ENCODE assay signal across 12 cellular contexts in genomic region chr9:224540-225520, GRCh38. TPM values are rescaled to one million over a fixed set of nuclear protein-coding genes. Genes with fewer than 3 reads are reported as not detected.
DNase-seq lines count a peak whose midpoint lies in the region; ATAC-seq and TF ChIP-seq lines count a peak whose summit lies in the region.
"Had no signal": no experiment of that assay in that cellular context is flagged by ENCODE, and none has a peak within 500 bp of the region (broad histone marks: within the 10 kb centered on the region; RNA-seq: fewer than 3 reads in every experiment).

No MANE protein-coding gene starts in this region.

- no peaks in the 10 kb centered on the region for H3K27me3 ChIP-seq in BLaER1 treated with 17β-estradiol and CSF1 and Interleukin-3, amounts not matched to agents 10 nM and 100 nM
- H3K27me3 ChIP-seq in tibial artery (no peaks in the 10 kb centered on the region), lower lobe of right lung (ENCODE audit: low read depth) (no peaks in the 10 kb centered on the region)

- H3K4me1 Mint-ChIP-seq in activated B cell treated with CpG ODN at 0.5 μM for 24 hours = peaks cover 38% of the 10 kb centered on the region

- H3K27ac ChIP-seq in BLaER1 treated with 17β-estradiol and CSF1 and Interleukin-3, amounts not matched to agents 10 nM and 100 nM = no peak overlapping the region
- H3K27ac ChIP-seq in tibial artery = no peak overlapping the region
- H3K27ac ChIP-seq in lower lobe of right lung = no peak overlapping the region

- 0 out of 20 replicates have a peak overlapping the region, but pooled peaks of 1 of the 10 experiments have one; percentile 0 for H3K4me3 ChIP-seq in BLaER1 treated with 17β-estradiol and CSF1 and Interleukin-3, amounts not matched to agents 10 nM and 100 nM
- H3K4me3 ChIP-seq in tibial artery (no peak overlapping the region), lower lobe of right lung (no peak overlapping the region)

- no peak overlapping the region for H3K27ac Mint-ChIP-seq in activated B cell treated with CpG ODN at 0.5 μM for 24 hours
- H3K27ac Mint-ChIP-seq: IgD-negative memory B cell, T-cell had no signal

- no peak for DNase-seq in activated B cell treated with CpG ODN at 0.5 μM for 24 hours
- DNase-seq in kidney tubule cell (ENCODE audit: low spot score) = peak; percentile 87
- DNase-seq in tibial artery = no peak
- no peak for DNase-seq in lower lobe of right lung
- no peak for DNase-seq in DMS79 (lab: John Stamatoyannopoulos, UW)
- DNase-seq: NCI-H446 treated with DMSO at 0.1 percent for 48 hours; stimulated activated CD4-positive, alpha-beta T cell treated with anti-CD3 and anti-CD28 coated beads, Interleukin-4, amount 100 ng/mL, for 4 hours; T-cell had no signal

- H4K20me1 ChIP-seq in BLaER1 treated with 17β-estradiol and CSF1 and Interleukin-3, amounts not matched to agents 10 nM and 100 nM = peaks cover 0 to 24% (median 0%) of the 10 kb centered on the region in 11 experiments; a peak in 3 of 22 replicates

- H3K4me2 ChIP-seq in BLaER1 treated with 17β-estradiol and CSF1 and Interleukin-3, amounts not matched to agents 10 nM and 100 nM = peak overlapping the region; percentile 27 to 97 (median 60); a peak in 20 of 22 replicates

- no peaks in the 10 kb centered on the region for H3K9me3 Mint-ChIP-seq in activated B cell treated with CpG ODN at 0.5 μM for 24 hours
- H3K9me3 Mint-ChIP-seq: IgD-negative memory B cell, T-cell had no signal

- peaks cover 12% of the 10 kb centered on the region for H3K36me3 Mint-ChIP-seq in activated B cell treated with CpG ODN at 0.5 μM for 24 hours (ENCODE audit: low read depth)
- H3K36me3 Mint-ChIP-seq: T-cell had no signal

- intact Hi-C loops in activated B cell treated with CpG ODN at 0.5 μM for 24 hours (cut with micrococcal nuclease) = no loop called here
- intact Hi-C loops in tibial artery (cut with DNase I; ENCODE audit: low total_unique reads) = no loop called here
- intact Hi-C loops in lower lobe of right lung (cut with DNase I) = no loop called here

- ATAC-seq in GM19023 (IDR thresholded peaks at IDR 0.05; ENCODE audit: unreplicated experiment) = peak; percentile 42
- peak; percentile 59 for ATAC-seq in activated B cell treated with CpG ODN at 0.5 μM for 24 hours (ENCODE audit: low read depth)
- ATAC-seq in lower lobe of right lung = no peak
- ATAC-seq in GM18520 (IDR thresholded peaks at IDR 0.05; ENCODE audit: unreplicated experiment) = no peak

- H3K9ac ChIP-seq in BLaER1 treated with 17β-estradiol and CSF1 and Interleukin-3, amounts not matched to agents 10 nM and 100 nM = no peak overlapping the region

- TF ChIP-seq CTCF in activated B cell treated with CpG ODN at 0.5 μM for 24 hours (IDR thresholded peaks at IDR 0.05) (no peak), tibial artery (IDR thresholded peaks at IDR 0.05) (no peak), lower lobe of right lung (IDR thresholded peaks at IDR 0.05) (no peak)

- peaks cover 0 to 39% (median 0%) of the 10 kb centered on the region in 11 experiments; a peak in 6 of 22 replicates for H3K36me3 ChIP-seq in BLaER1 treated with 17β-estradiol and CSF1 and Interleukin-3, amounts not matched to agents 10 nM and 100 nM
- H3K36me3 ChIP-seq in tibial artery = no peaks in the 10 kb centered on the region
- H3K36me3 ChIP-seq in lower lobe of right lung = no peaks in the 10 kb centered on the region

- no peak overlapping the region for H3K4me3 Mint-ChIP-seq in activated B cell treated with CpG ODN at 0.5 μM for 24 hours
- H3K4me3 Mint-ChIP-seq: T-cell had no signal

- no peaks in the 10 kb centered on the region for H3K27me3 Mint-ChIP-seq in activated B cell treated with CpG ODN at 0.5 μM for 24 hours
- H3K27me3 Mint-ChIP-seq: IgD-negative memory B cell, T-cell had no signal

- peaks cover 10 to 82% (median 53%) of the 10 kb centered on the region in 10 experiments; a peak in 18 of 20 replicates for H3K4me1 ChIP-seq in BLaER1 treated with 17β-estradiol and CSF1 and Interleukin-3, amounts not matched to agents 10 nM and 100 nM
- H3K4me1 ChIP-seq in tibial artery (no peaks in the 10 kb centered on the region), lower lobe of right lung (peaks cover 45% of the 10 kb centered on the region)

- POLR2A ChIA-PET in activated B cell treated with CpG ODN at 0.5 μM for 24 hours (lab: Charles Lee) = interaction anchor here (0.6 to 2.6 kb wide), 6 partner anchors 10 to 73 kb away, joined by 3 to 19 read pairs (median 4); partner anchors contain the start of gene DOCK8

- peaks cover 0 to 16% (median 0%) of the 10 kb centered on the region in 11 experiments; a peak in 10 of 22 replicates for H3K9me3 ChIP-seq in BLaER1 treated with 17β-estradiol and CSF1 and Interleukin-3, amounts not matched to agents 10 nM and 100 nM (replicated peaks in 1 of 11)
- H3K9me3 ChIP-seq in tibial artery = no peaks in the 10 kb centered on the region
- peaks cover 4% of the 10 kb centered on the region for H3K9me3 ChIP-seq in lower lobe of right lung

- CTCF ChIA-PET in activated B cell treated with CpG ODN at 0.5 μM for 24 hours (lab: Charles Lee) = interaction anchor here (3.1 kb wide), 1 partner anchor 10 kb away, joined by 18 read pairs; the partner anchor contains the start of gene DOCK8

RNA-seq across cellular contexts. Expression of gene DOCK8, which starts 10.2 kb away (rescaled TPM):
- 207 and 219 TPM in 2 replicates for total RNA-seq in activated B cell treated with CpG ODN at 0.5 μM for 24 hours
- total RNA-seq in lower lobe of right lung = 112 TPM

RNA-seq across cellular contexts. Expression of gene ZNG1A, which starts 46.0 kb away (rescaled TPM):
- total RNA-seq in activated B cell treated with CpG ODN at 0.5 μM for 24 hours = 58.8 and 67.2 TPM in 2 replicates
- total RNA-seq in lower lobe of right lung = 28.4 TPM

Comparison
In these comparisons a context has a peak if more than half of its experiments do, and no peak if none do; other contexts are left out.
1. ATAC-seq: peak in GM19023 (single experiment) and activated B cell treated with CpG ODN at 0.5 μM for 24 hours (single experiment); none in lower lobe of right lung (0 of 2) and GM18520 (single experiment).